Comparison of ENCODE assay signal across 8 cellular contexts in genomic region chr14:35687335-35687939, GRCh38.
A peak's percentile ranks its signal among the peaks of the same experiment; 100 is the strongest.
DNase-seq lines count a peak whose midpoint lies in the region; ATAC-seq and TF ChIP-seq lines count a peak whose summit lies in the region.

No MANE protein-coding gene starts in this region.

- peaks cover 3% of the 10 kb centered on the region for H3K4me1 ChIP-seq in adipocyte (ENCODE audit: control insufficient read depth, insufficient read depth, low read length)
- no peaks in the 10 kb centered on the region for H3K4me1 ChIP-seq in hepatocyte (ENCODE audit: insufficient read depth)
- H3K4me1 ChIP-seq in spleen: no peaks in the 10 kb centered on the region

- no peak overlapping the region for H3K27ac ChIP-seq in hepatocyte
- H3K27ac ChIP-seq in spleen: no peak overlapping the region

- H3K9me2 ChIP-seq in hepatocyte (replicated peaks; ENCODE audit: insufficient read depth): no peaks in the 10 kb centered on the region

- H2AFZ ChIP-seq in hepatocyte: no peak overlapping the region

- WGBS in hepatocyte (ENCODE audit: low lambda C conversion rate, missing lambda C conversion rate): 7% methylated on average over 1 of the region's 1 CpG
- WGBS in spleen, 5 donors: 4 to 12% (median 7%) methylated on average over 1 of the region's 1 CpG

- no peak overlapping the region for H3K4me2 ChIP-seq in hepatocyte

- ATAC-seq in Right ventricle myocardium superior (ENCODE audit: poor library complexity) (peak; percentile 56), Right ventricle myocardium inferior (no peak), HG03280 (IDR thresholded peaks at IDR 0.05; ENCODE audit: unreplicated experiment) (peak; percentile 61)
- ATAC-seq in activated CD4-positive, CD25-positive, alpha-beta regulatory T cell treated with anti-CD3 and anti-CD28 coated beads, Interleukin-2, amount 50 U/mL, for 24 hours: no peak

- no peaks in the 10 kb centered on the region for H3K79me2 ChIP-seq in hepatocyte

- H3K4me3 ChIP-seq in adipocyte (ENCODE audit: low read length): no peak overlapping the region
- H3K4me3 ChIP-seq in hepatocyte: no peak overlapping the region
- no peak overlapping the region for H3K4me3 ChIP-seq in spleen

- TF ChIP-seq CTCF in hepatocyte (IDR thresholded peaks at IDR 0.05; ENCODE audit: poor library complexity) (peak; percentile 82), spleen (IDR thresholded peaks at IDR 0.05 in 8 of 11, conservative IDR thresholded peaks at IDR 0.05 in 3 of 11) (peak; percentile 35 to 77 (median 60))

- H3K36me3 ChIP-seq in adipocyte (ENCODE audit: control insufficient read depth, insufficient read depth, low read length, severe bottlenecking) (peaks cover 42% of the 10 kb centered on the region), hepatocyte (replicated peaks; ENCODE audit: insufficient read depth, low read depth) (no peaks in the 10 kb centered on the region), spleen (peaks cover 0 to 57% (median 24%) of the 10 kb centered on the region in 6 donors)

- H3K9ac ChIP-seq in adipocyte (ENCODE audit: low read length): no peak overlapping the region

- H4K20me1 ChIP-seq in hepatocyte (ENCODE audit: insufficient read depth, poor library complexity, severe bottlenecking): no peaks in the 10 kb centered on the region

- H3K27me3 ChIP-seq in adipocyte (replicated peaks; ENCODE audit: control insufficient read depth, insufficient read depth, low read length) (no peaks in the 10 kb centered on the region), hepatocyte (no peaks in the 10 kb centered on the region), spleen (replicated peaks in 1 of 7) (no peaks in the 10 kb centered on the region)

- intact Hi-C loops in Right ventricle myocardium superior (cut with DNase I) (no loop called here), Right ventricle myocardium inferior (cut with DNase I) (loop anchor here (5.0 to 10.0 kb wide), 2 partner anchors 130 to 253 kb away; no protein-coding TSS in a partner anchor), spleen (cut with DNase I; ENCODE audit: low total_unique reads) (no loop called here)

- no peak for TF ChIP-seq POLR2A in spleen (IDR thresholded peaks at IDR 0.05)

- DNase-seq in Right ventricle myocardium superior (no peak), Right ventricle myocardium inferior (ENCODE audit: missing footprints) (no peak), NCI-H524 (lab: John Stamatoyannopoulos, UW) (peak; percentile 9 to 74), adipocyte (ENCODE audit: low read depth) (peak; percentile 81), hepatocyte (ENCODE audit: low spot score) (peak; percentile 73), spleen (no peak)

- no peaks in the 10 kb centered on the region for H3K9me3 ChIP-seq in adipocyte (ENCODE audit: control insufficient read depth, low read length)
- H3K9me3 ChIP-seq in hepatocyte (ENCODE audit: low read depth): no peaks in the 10 kb centered on the region
- no peaks in the 10 kb centered on the region for H3K9me3 ChIP-seq in spleen

Comparison
In these comparisons a context has a peak if more than half of its experiments do, and no peak if none do; other contexts are left out.
1. ATAC-seq: peak in Right ventricle myocardium superior (single experiment) and HG03280 (single experiment); none in Right ventricle myocardium inferior (single experiment) and activated CD4-positive, CD25-positive, alpha-beta regulatory T cell treated with anti-CD3 and anti-CD28 coated beads, Interleukin-2, amount 50 U/mL, for 24 hours (0 of 2).
2. DNase-seq: peak in NCI-H524 (2 of 2), adipocyte (single experiment) and hepatocyte (single experiment); none in Right ventricle myocardium superior (single experiment), Right ventricle myocardium inferior (single experiment) and spleen (single experiment).